Comparison of ENCODE assay signal across 2 cellular contexts in the genomic region with DNA sequence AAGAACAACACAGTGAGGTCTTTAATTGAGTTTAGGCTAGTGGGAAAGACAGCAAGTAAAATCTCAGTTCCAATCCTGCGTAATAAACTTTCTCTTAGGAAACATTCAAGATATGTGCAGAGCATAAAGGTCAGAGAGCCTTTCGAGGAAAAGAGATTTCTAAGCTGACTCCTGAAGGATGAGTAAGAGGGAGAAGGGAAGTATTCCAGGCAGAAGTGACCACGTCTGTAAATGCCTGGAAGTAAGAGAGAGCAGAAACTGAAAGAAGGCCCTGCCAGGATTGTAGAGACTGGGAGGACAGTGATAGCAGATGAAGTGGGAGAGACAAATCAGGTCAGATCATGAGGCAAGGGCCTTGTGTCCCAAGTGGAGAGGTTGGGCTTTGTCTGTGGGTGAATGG.
TF ChIP-seq lines count a peak whose summit lies in the region.

No MANE protein-coding gene starts in this region.

TF ChIP-seq in SK-N-SH, 30 proteins besides CTCF, POLR2A, EP300 and RAD21 (continued from another document):
- TF ChIP-seq ZBTB33 (IDR thresholded peaks at IDR 0.05; ENCODE audit: borderline replicate concordance, low read depth) (no peak), GATA2 (CRISPR knock-in tag; IDR thresholded peaks at IDR 0.05) (no peak), EZH2phosphoT487 (IDR thresholded peaks at IDR 0.05; ENCODE audit: borderline replicate concordance, low read depth) (no peak), RCOR1 (IDR thresholded peaks at IDR 0.05; ENCODE audit: low read length) (no peak), CHD2 (IDR thresholded peaks at IDR 0.05; ENCODE audit: low read length, partially characterized antibody) (no peak)

TF ChIP-seq in SK-N-SH treated with all-trans-retinoic acid at 6 μM for 48 hours, 23 proteins besides CTCF, POLR2A, EP300 and RAD21:
- TF ChIP-seq, protein P1, sequence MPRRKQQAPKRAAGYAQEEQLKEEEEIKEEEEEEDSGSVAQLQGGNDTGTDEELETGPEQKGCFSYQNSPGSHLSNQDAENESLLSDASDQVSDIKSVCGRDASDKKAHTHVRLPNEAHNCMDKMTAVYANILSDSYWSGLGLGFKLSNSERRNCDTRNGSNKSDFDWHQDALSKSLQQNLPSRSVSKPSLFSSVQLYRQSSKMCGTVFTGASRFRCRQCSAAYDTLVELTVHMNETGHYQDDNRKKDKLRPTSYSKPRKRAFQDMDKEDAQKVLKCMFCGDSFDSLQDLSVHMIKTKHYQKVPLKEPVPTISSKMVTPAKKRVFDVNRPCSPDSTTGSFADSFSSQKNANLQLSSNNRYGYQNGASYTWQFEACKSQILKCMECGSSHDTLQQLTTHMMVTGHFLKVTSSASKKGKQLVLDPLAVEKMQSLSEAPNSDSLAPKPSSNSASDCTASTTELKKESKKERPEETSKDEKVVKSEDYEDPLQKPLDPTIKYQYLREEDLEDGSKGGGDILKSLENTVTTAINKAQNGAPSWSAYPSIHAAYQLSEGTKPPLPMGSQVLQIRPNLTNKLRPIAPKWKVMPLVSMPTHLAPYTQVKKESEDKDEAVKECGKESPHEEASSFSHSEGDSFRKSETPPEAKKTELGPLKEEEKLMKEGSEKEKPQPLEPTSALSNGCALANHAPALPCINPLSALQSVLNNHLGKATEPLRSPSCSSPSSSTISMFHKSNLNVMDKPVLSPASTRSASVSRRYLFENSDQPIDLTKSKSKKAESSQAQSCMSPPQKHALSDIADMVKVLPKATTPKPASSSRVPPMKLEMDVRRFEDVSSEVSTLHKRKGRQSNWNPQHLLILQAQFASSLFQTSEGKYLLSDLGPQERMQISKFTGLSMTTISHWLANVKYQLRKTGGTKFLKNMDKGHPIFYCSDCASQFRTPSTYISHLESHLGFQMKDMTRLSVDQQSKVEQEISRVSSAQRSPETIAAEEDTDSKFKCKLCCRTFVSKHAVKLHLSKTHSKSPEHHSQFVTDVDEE (CRISPR knock-in tag; IDR thresholded peaks at IDR 0.05) = no peak
- TF ChIP-seq PATZ1 (CRISPR knock-in tag; IDR thresholded peaks at IDR 0.05; ENCODE audit: borderline replicate concordance) = no peak
- TF ChIP-seq PPARA (CRISPR knock-in tag; IDR thresholded peaks at IDR 0.05; ENCODE audit: borderline replicate concordance) = no peak
- TF ChIP-seq, protein P2, sequence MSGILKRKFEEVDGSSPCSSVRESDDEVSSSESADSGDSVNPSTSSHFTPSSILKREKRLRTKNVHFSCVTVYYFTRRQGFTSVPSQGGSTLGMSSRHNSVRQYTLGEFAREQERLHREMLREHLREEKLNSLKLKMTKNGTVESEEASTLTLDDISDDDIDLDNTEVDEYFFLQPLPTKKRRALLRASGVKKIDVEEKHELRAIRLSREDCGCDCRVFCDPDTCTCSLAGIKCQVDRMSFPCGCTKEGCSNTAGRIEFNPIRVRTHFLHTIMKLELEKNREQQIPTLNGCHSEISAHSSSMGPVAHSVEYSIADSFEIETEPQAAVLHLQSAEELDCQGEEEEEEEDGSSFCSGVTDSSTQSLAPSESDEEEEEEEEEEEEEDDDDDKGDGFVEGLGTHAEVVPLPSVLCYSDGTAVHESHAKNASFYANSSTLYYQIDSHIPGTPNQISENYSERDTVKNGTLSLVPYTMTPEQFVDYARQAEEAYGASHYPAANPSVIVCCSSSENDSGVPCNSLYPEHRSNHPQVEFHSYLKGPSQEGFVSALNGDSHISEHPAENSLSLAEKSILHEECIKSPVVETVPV (CRISPR knock-in tag; IDR thresholded peaks at IDR 0.05) = no peak
- TF ChIP-seq TCF4 (CRISPR knock-in tag; IDR thresholded peaks at IDR 0.05; ENCODE audit: borderline replicate concordance) = no peak
- no peak for TF ChIP-seq BACH2 (CRISPR knock-in tag; IDR thresholded peaks at IDR 0.05; ENCODE audit: borderline replicate concordance)
- TF ChIP-seq ZNF565 (CRISPR knock-in tag; conservative IDR thresholded peaks at IDR 0.05; ENCODE audit: low read depth) = no peak
